ENCODE assay signal across 8 cellular contexts in genomic region chr1:55140546-55140983, GRCh38.
DNase-seq lines count a peak whose midpoint lies in the region; ATAC-seq and TF ChIP-seq lines count a peak whose summit lies in the region.

No MANE protein-coding gene starts in this region.

- H3K4me3 Mint-ChIP-seq in osteocyte (ENCODE audit: unreplicated experiment), result no peak overlapping the region

- H3K27ac ChIP-seq in foreskin keratinocyte (no peak overlapping the region), transverse colon (peak overlapping the region in 3 of 4 donors; percentile 6 to 41 (median 24))

- no peak for TF ChIP-seq POLR2A in transverse colon (IDR thresholded peaks at IDR 0.05)

- 0 to 4% methylated on average over 3 of the region's 3 CpGs for WGBS in transverse colon (ENCODE audit: low coverage in 1 of 2), 2 donors

- ATAC-seq in GM21717 (IDR thresholded peaks at IDR 0.05; ENCODE audit: unreplicated experiment) (peak; percentile 91), foreskin keratinocyte (peak; percentile 96)

- in situ Hi-C loops in transverse colon (cut with MboI; ENCODE audit: low pct_ligation_motif_present in 1 of 4, low pct_unique_long_range_greater_than_20kb in 1 of 4, low sequenced_read_pairs in 3 of 4), result loop anchor here (5.0 to 25.0 kb wide), 3 partner anchors 137 to 1447 kb away; partner anchors contain the start of gene PLPP3 (in 3 of the 4)

- no peak overlapping the region for H3K4me3 ChIP-seq in transverse colon

- H3K4me1 ChIP-seq in foreskin keratinocyte, result no peaks in the 10 kb centered on the region
- peaks cover 0 to 8% (median 1%) of the 10 kb centered on the region in 4 donors for H3K4me1 ChIP-seq in transverse colon

- TF ChIP-seq CTCF in foreskin keratinocyte (conservative IDR thresholded peaks at IDR 0.05), result peak; percentile 88
- TF ChIP-seq CTCF in osteocyte (IDR thresholded peaks at IDR 0.05), result peak; percentile 93
- peak; percentile 72 to 76 (median 74) for TF ChIP-seq CTCF in transverse colon (IDR thresholded peaks at IDR 0.05)

- peaks cover 23% of the 10 kb centered on the region for H3K36me3 Mint-ChIP-seq in osteocyte (ENCODE audit: unreplicated experiment)

- H3K9me3 ChIP-seq in transverse colon, result no peaks in the 10 kb centered on the region

- peaks cover 0 to 77% (median 35%) of the 10 kb centered on the region in 4 donors for H3K36me3 ChIP-seq in transverse colon

- no peak for TF ChIP-seq EP300 in transverse colon (IDR thresholded peaks at IDR 0.05; ENCODE audit: low read depth)

- H3K4me1 Mint-ChIP-seq in osteocyte (ENCODE audit: unreplicated experiment), result no peaks in the 10 kb centered on the region

- intact Hi-C loops in transverse colon (cut with DNase I; ENCODE audit: low total_unique reads), result loop anchor here (2.0 kb wide), 1 partner anchor 138 kb away; no protein-coding TSS in a partner anchor

- H3K27me3 Mint-ChIP-seq in osteocyte (ENCODE audit: unreplicated experiment), result no peaks in the 10 kb centered on the region

- H3K9me3 Mint-ChIP-seq in osteocyte (ENCODE audit: unreplicated experiment), result no peaks in the 10 kb centered on the region

- H3K27me3 ChIP-seq in foreskin keratinocyte, result no peaks in the 10 kb centered on the region
- H3K27me3 ChIP-seq in transverse colon, result no peaks in the 10 kb centered on the region

- DNase-seq in DMS79 treated with DMSO at 0.1 percent for 48 hours (lab: John Stamatoyannopoulos, UW) (peak; percentile 72), LoVo (ENCODE audit: low spot score) (peak; percentile 62), RPMI8226 (peak; percentile 85), foreskin keratinocyte (peak; percentile 31 to 69), osteocyte (ENCODE audit: extremely low spot score, unreplicated experiment) (no peak), transverse colon (peak; percentile 69)
- DNase-seq in activated effector memory CD4-positive, alpha-beta T cell treated with Interleukin-2 at 50 U/mL for 16 hours, result peak; percentile 38

- no peak overlapping the region for H3K27ac Mint-ChIP-seq in osteocyte (ENCODE audit: unreplicated experiment)
